ENCODE assay signal across 30 cellular contexts in the genomic region with DNA sequence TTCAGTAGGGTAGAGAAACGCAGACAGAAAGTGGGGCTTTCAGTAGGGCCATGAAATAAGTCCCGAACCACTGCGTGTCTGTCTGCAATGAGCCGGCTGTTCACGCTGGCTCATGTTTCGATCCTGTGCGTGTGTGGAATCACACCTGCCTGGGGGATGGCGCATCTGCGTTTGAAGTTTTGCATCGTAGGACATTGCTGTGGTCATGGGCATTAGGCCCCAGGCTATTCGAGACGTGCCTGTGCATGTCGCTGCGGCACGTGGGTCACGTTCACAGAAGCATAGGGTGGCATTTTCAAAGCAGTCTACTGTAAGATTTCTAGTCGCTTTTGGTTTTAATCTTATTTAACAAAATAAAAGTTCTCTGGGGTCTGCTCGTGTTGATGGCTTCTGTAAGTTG. TPM values are rescaled to one million over a fixed set of nuclear protein-coding genes. Genes with fewer than 3 reads are reported as not detected.
DNase-seq lines count a peak whose midpoint lies in the region; ATAC-seq and TF ChIP-seq lines count a peak whose summit lies in the region.
"Had no signal": no experiment of that assay in that cellular context is flagged by ENCODE, and none has a peak within 500 bp of the region (broad histone marks: within the 10 kb centered on the region; RNA-seq: fewer than 3 reads in every experiment).

No MANE protein-coding gene starts in this region.

- peaks cover 2% of the 10 kb centered on the region for H3K27me3 Mint-ChIP-seq in brain
- H3K27me3 Mint-ChIP-seq: activated CD4-positive, alpha-beta T cell treated with anti-CD3 and anti-CD28 coated beads for 36 hours; activated naive CD8-positive, alpha-beta T cell treated with anti-CD3 and anti-CD28 coated beads for 36 hours; stimulated activated naive CD8-positive, alpha-beta T cell treated with anti-CD3 and anti-CD28 coated beads, Interleukin-15, Interleukin-2, amounts not matched to agents 100 ng/mL and 50 ng/mL, for 24 hours had no signal

- H3K27ac ChIP-seq in substantia nigra (ENCODE audit: low read depth, low read length, poor library complexity, severe bottlenecking): no peak overlapping the region
- H3K27ac ChIP-seq: colonic mucosa, epithelial cell of prostate, thyroid gland had no signal

- no peak overlapping the region for H3K4me3 Mint-ChIP-seq in brain
- H3K4me3 Mint-ChIP-seq: activated CD4-positive, alpha-beta T cell treated with anti-CD3 and anti-CD28 coated beads for 36 hours; activated naive CD8-positive, alpha-beta T cell treated with anti-CD3 and anti-CD28 coated beads for 36 hours; memory B cell; stimulated activated naive CD8-positive, alpha-beta T cell treated with anti-CD3 and anti-CD28 coated beads, Interleukin-15, Interleukin-2, amounts not matched to agents 100 ng/mL and 50 ng/mL, for 24 hours had no signal

- intact Hi-C loops in posterior vena cava (cut with DNase I): no loop called here

- H3K27ac Mint-ChIP-seq in brain: peak overlapping the region in 4 of 5 experiments; percentile 33 to 89 (median 72)
- H3K27ac Mint-ChIP-seq: activated CD4-positive, alpha-beta T cell treated with anti-CD3 and anti-CD28 coated beads for 36 hours; activated naive CD8-positive, alpha-beta T cell treated with anti-CD3 and anti-CD28 coated beads for 36 hours; memory B cell; stimulated activated naive CD8-positive, alpha-beta T cell treated with anti-CD3 and anti-CD28 coated beads, Interleukin-15, Interleukin-2, amounts not matched to agents 100 ng/mL and 50 ng/mL, for 24 hours had no signal

- peaks cover 28% of the 10 kb centered on the region for H3K36me3 Mint-ChIP-seq in brain
- H3K36me3 Mint-ChIP-seq: activated naive CD8-positive, alpha-beta T cell treated with anti-CD3 and anti-CD28 coated beads for 36 hours had no signal

- H3K9me3 Mint-ChIP-seq in brain: peaks cover 0 to 3% (median 0%) of the 10 kb centered on the region in 5 experiments
- H3K9me3 Mint-ChIP-seq: activated naive CD8-positive, alpha-beta T cell treated with anti-CD3 and anti-CD28 coated beads for 36 hours; memory B cell; stimulated activated naive CD8-positive, alpha-beta T cell treated with anti-CD3 and anti-CD28 coated beads, Interleukin-15, Interleukin-2, amounts not matched to agents 100 ng/mL and 50 ng/mL, for 24 hours had no signal

- no peak for ATAC-seq in GM18870 (IDR thresholded peaks at IDR 0.05; ENCODE audit: unreplicated experiment)
- ATAC-seq: activated CD4-positive, alpha-beta T cell treated with anti-CD3 and anti-CD28 coated beads for 36 hours; HCT116; left colon; right cardiac atrium; SK-N-SH treated with all-trans-retinoic acid at 6 μM for 48 hours had no signal

- TF ChIP-seq CTCF in brain (conservative IDR thresholded peaks at IDR 0.05): no peak

- peaks cover 44% of the 10 kb centered on the region for H3K4me1 Mint-ChIP-seq in brain
- H3K4me1 Mint-ChIP-seq: activated CD4-positive, alpha-beta T cell treated with anti-CD3 and anti-CD28 coated beads for 36 hours; activated naive CD8-positive, alpha-beta T cell treated with anti-CD3 and anti-CD28 coated beads for 36 hours had no signal

- DNase-seq in DMS79 treated with DMSO at 0.1 percent for 48 hours (lab: John Stamatoyannopoulos, UW) (peak; percentile 24), NCI-H510A (lab: John Stamatoyannopoulos, UW) (peak; percentile 57), posterior vena cava (ENCODE audit: low spot score) (peak; percentile 17), foreskin melanocyte (no peak), substantia nigra (lab: John Stamatoyannopoulos, UW) (no peak)
- DNase-seq: activated CD4-positive, alpha-beta T cell treated with anti-CD3 and anti-CD28 coated beads for 36 hours; activated effector memory CD4-positive, alpha-beta T cell treated with Interleukin-2 at 50 U/mL for 16 hours; activated naive CD8-positive, alpha-beta T cell treated with anti-CD3 and anti-CD28 coated beads for 36 hours; anterior cingulate cortex; C1 segment of cervical spinal cord; colonic mucosa; DMS53; effector CD4-positive, alpha-beta T cell; Kasumi-1; NCI-H146; RPMI8226; stimulated activated CD8-positive, alpha-beta memory T cell treated with anti-CD3 and anti-CD28 coated beads, Interleukin-4, amount 100 ng/mL, for 48 hours; thyroid gland had no signal

RNA-seq across cellular contexts. Expression of a gene that starts 25.5 kb away (rescaled TPM):
- polyA plus RNA-seq in brain (ENCODE audit: insufficient read depth, low read depth, low replicate concordance): 0.88 TPM
- total RNA-seq in posterior vena cava: under 1 TPM in 1 of 2 donors, not detected in 1; 0.24 TPM
- total RNA-seq: activated CD4-positive, alpha-beta T cell treated with anti-CD3 and anti-CD28 coated beads for 36 hours; activated CD8-positive, alpha-beta memory T cell treated with anti-CD3 and anti-CD28 coated beads for 36 hours; activated naive CD8-positive, alpha-beta T cell treated with anti-CD3 and anti-CD28 coated beads for 36 hours; bronchial epithelial cell; left colon; T-helper 2 cell treated with Interferon-gamma antibody and Interleukin-4, amounts not matched to agents 100 ng/mL and 5 ng/mL, for 36 hours had no signal

RNA-seq across cellular contexts. Expression of a gene that starts 46.8 kb away (rescaled TPM):
- 0.48 TPM for polyA plus RNA-seq in brain (ENCODE audit: insufficient read depth, low read depth, low replicate concordance)
- total RNA-seq in posterior vena cava: under 1 TPM in 1 of 2 donors, not detected in 1; 0.14 TPM
- total RNA-seq: activated CD4-positive, alpha-beta T cell treated with anti-CD3 and anti-CD28 coated beads for 36 hours; activated CD8-positive, alpha-beta memory T cell treated with anti-CD3 and anti-CD28 coated beads for 36 hours; activated naive CD8-positive, alpha-beta T cell treated with anti-CD3 and anti-CD28 coated beads for 36 hours; T-helper 2 cell treated with Interferon-gamma antibody and Interleukin-4, amounts not matched to agents 100 ng/mL and 5 ng/mL, for 36 hours had no signal

Comparison
In these comparisons a context has a peak if more than half of its experiments do, and no peak if none do; other contexts are left out.
1. DNase-seq: peak in DMS79 treated with DMSO at 0.1 percent for 48 hours (single experiment), NCI-H510A (single experiment) and posterior vena cava (single experiment); none in foreskin melanocyte (single experiment) and substantia nigra (0 of 49).